In the genomic region with DNA sequence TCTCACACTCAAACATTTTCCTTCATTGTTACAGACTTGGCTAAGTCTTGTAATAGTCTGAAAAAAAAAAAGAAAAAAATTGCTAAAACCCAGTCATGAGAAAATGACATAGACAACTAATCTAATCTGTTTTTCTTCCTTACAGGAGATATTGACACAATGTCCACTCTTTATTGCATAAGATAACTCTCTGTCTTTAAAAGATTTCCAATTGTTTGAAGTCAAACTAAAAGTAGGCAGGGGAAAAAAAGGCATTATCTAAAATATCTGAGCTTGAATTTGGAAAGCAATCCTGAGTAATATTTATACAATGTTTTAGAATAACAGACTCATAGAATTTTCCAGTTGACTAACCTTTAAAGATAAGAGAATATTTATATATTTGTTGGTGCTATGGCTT, we compare ENCODE assay signal across 25 cellular contexts.
"Had no signal": no experiment of that assay in that cellular context is flagged by ENCODE, and none has a peak within 500 bp of the region (broad histone marks: within the 10 kb centered on the region; RNA-seq: fewer than 3 reads in every experiment).

No MANE protein-coding gene starts in this region.

- H3K27me3 ChIP-seq: heart right ventricle, right lobe of liver, uterus had no signal

- H3K36me3 ChIP-seq: heart right ventricle, right lobe of liver, uterus had no signal

- H3K27ac ChIP-seq: heart right ventricle, right lobe of liver, skin epidermis, uterus had no signal

- H3K4me3 Mint-ChIP-seq: activated CD4-positive, alpha-beta T cell treated with anti-CD3 and anti-CD28 coated beads, Interleukin-2, amount 10 ng/mL, durations not matched to agents 7 days and 5 days; activated CD8-positive, alpha-beta T cell treated with anti-CD3 and anti-CD28 coated beads for 36 hours; activated T-cell treated with anti-CD3 and anti-CD28 coated beads, Interleukin-2, amount 50 U/mL, for 4 hours; activated T-helper 17 cell treated with anti-CD3 and anti-CD28 coated beads, Interleukin-2, amount 50 U/mL, for 72 hours; natural killer cell treated with Interleukin-12 subunit alpha and Interleukin-12 subunit beta and Interleukin-15 and Interleukin-18, amount 100 ng/mL, for 72 hours; stimulated activated naive CD8-positive, alpha-beta T cell treated with anti-CD3 and anti-CD28 coated beads, Interleukin-15, Interleukin-2, amounts not matched to agents 100 ng/mL and 50 ng/mL, for 24 hours; type B pancreatic cell had no signal

- H3K4me1 ChIP-seq: heart right ventricle, right lobe of liver, uterus had no signal

- DNase-seq: activated CD4-positive, alpha-beta T cell treated with anti-CD3 and anti-CD28 coated beads for 1 hour; activated CD4-positive, alpha-beta T cell treated with anti-CD3 and anti-CD28 coated beads, Interleukin-2, amount 10 ng/mL, durations not matched to agents 7 days and 5 days; activated CD8-positive, alpha-beta T cell treated with anti-CD3 and anti-CD28 coated beads for 36 hours; activated gamma-delta T cell treated with Interleukin-2 at 50 U/mL for 16 hours; activated naive CD4-positive, alpha-beta T cell treated with anti-CD3 and anti-CD28 coated beads, Interleukin-2, amount 50 U/mL, for 16 hours; activated T-cell treated with anti-CD3 and anti-CD28 coated beads, Interleukin-2, amount 50 U/mL, for 4 hours; aorta; central memory CD4-positive, alpha-beta T cell; dermis blood vessel endothelial cell; effector CD4-positive, alpha-beta T cell; foreskin fibroblast; heart right ventricle; left ventricle myocardium superior; mucosa of descending colon; right lobe of liver; stimulated activated CD4-positive, alpha-beta T cell treated with anti-CD3 and anti-CD28 coated beads, Interleukin-12 subunit alpha, Interleukin-12 subunit beta, amount 100 ng/mL, for 4 hours; stimulated activated CD4-positive, alpha-beta T cell treated with anti-CD3 and anti-CD28 coated beads, Interleukin-4, amount 100 ng/mL, for 1 hour; T-helper 2 cell; uterus had no signal

- H3K27me3 Mint-ChIP-seq: activated CD4-positive, alpha-beta T cell treated with anti-CD3 and anti-CD28 coated beads, Interleukin-2, amount 10 ng/mL, durations not matched to agents 7 days and 5 days; activated CD8-positive, alpha-beta T cell treated with anti-CD3 and anti-CD28 coated beads for 36 hours; activated T-helper 17 cell treated with anti-CD3 and anti-CD28 coated beads, Interleukin-2, amount 50 U/mL, for 72 hours; natural killer cell treated with Interleukin-12 subunit alpha and Interleukin-12 subunit beta and Interleukin-15 and Interleukin-18, amount 100 ng/mL, for 72 hours; stimulated activated naive CD8-positive, alpha-beta T cell treated with anti-CD3 and anti-CD28 coated beads, Interleukin-15, Interleukin-2, amounts not matched to agents 100 ng/mL and 50 ng/mL, for 24 hours had no signal

- H3K4me3 ChIP-seq: heart right ventricle, mucosa of descending colon, right lobe of liver, skin epidermis, uterus had no signal

- H3K4me1 Mint-ChIP-seq: activated CD4-positive, alpha-beta T cell treated with anti-CD3 and anti-CD28 coated beads, Interleukin-2, amount 10 ng/mL, durations not matched to agents 7 days and 5 days; activated T-helper 17 cell treated with anti-CD3 and anti-CD28 coated beads, Interleukin-2, amount 50 U/mL, for 72 hours had no signal

- ATAC-seq: activated CD8-positive, alpha-beta T cell treated with anti-CD3 and anti-CD28 coated beads for 36 hours; activated T-cell treated with anti-CD3 and anti-CD28 coated beads, Interleukin-2, amount 50 U/mL, for 4 hours; activated T-helper 17 cell treated with anti-CD3 and anti-CD28 coated beads, Interleukin-2, amount 50 U/mL, for 72 hours; heart right ventricle; left ventricle myocardium superior; mucosa of descending colon; natural killer cell treated with Interleukin-12 subunit alpha and Interleukin-12 subunit beta and Interleukin-15 and Interleukin-18, amount 100 ng/mL, for 72 hours; right lobe of liver; SK-N-SH treated with all-trans-retinoic acid at 6 μM for 48 hours had no signal

- H3K36me3 Mint-ChIP-seq: natural killer cell treated with Interleukin-12 subunit alpha and Interleukin-12 subunit beta and Interleukin-15 and Interleukin-18, amount 100 ng/mL, for 72 hours; type B pancreatic cell had no signal

- H3K27ac Mint-ChIP-seq: activated CD4-positive, alpha-beta T cell treated with anti-CD3 and anti-CD28 coated beads, Interleukin-2, amount 10 ng/mL, durations not matched to agents 7 days and 5 days; activated CD8-positive, alpha-beta T cell treated with anti-CD3 and anti-CD28 coated beads for 36 hours; activated T-helper 17 cell treated with anti-CD3 and anti-CD28 coated beads, Interleukin-2, amount 50 U/mL, for 72 hours; natural killer cell treated with Interleukin-12 subunit alpha and Interleukin-12 subunit beta and Interleukin-15 and Interleukin-18, amount 100 ng/mL, for 72 hours; stimulated activated naive CD8-positive, alpha-beta T cell treated with anti-CD3 and anti-CD28 coated beads, Interleukin-15, Interleukin-2, amounts not matched to agents 100 ng/mL and 50 ng/mL, for 24 hours; type B pancreatic cell had no signal

- H3K9me3 ChIP-seq: mucosa of descending colon, right lobe of liver, uterus had no signal

- H3K9me3 Mint-ChIP-seq: activated CD4-positive, alpha-beta T cell treated with anti-CD3 and anti-CD28 coated beads, Interleukin-2, amount 10 ng/mL, durations not matched to agents 7 days and 5 days; activated CD8-positive, alpha-beta T cell treated with anti-CD3 and anti-CD28 coated beads for 36 hours; activated T-cell treated with anti-CD3 and anti-CD28 coated beads, Interleukin-2, amount 50 U/mL, for 4 hours; stimulated activated naive CD8-positive, alpha-beta T cell treated with anti-CD3 and anti-CD28 coated beads, Interleukin-15, Interleukin-2, amounts not matched to agents 100 ng/mL and 50 ng/mL, for 24 hours had no signal
